8 cellular contexts compared by ENCODE assay signal in genomic region chr10:97736403-97736901, GRCh38. TPM values are rescaled to one million over a fixed set of nuclear protein-coding genes. Genes with fewer than 3 reads are reported as not detected.
DNase-seq lines count a peak whose midpoint lies in the region; ATAC-seq and TF ChIP-seq lines count a peak whose summit lies in the region.

No MANE protein-coding gene starts in this region.

- peak overlapping the region in 57 of 59 donors; percentile 19 to 94 (median 81) for H3K27ac ChIP-seq in dorsolateral prefrontal cortex
- peak overlapping the region; percentile 12 for H3K27ac ChIP-seq in osteoblast (ENCODE audit: low read depth, low read length)

- no peaks in the 10 kb centered on the region for H3K9me2 ChIP-seq in Loucy (replicated peaks; ENCODE audit: low read depth, low read length)

- H2AFZ ChIP-seq in Loucy (ENCODE audit: low read length) (peak overlapping the region; percentile 98), osteoblast (ENCODE audit: low read length) (peak overlapping the region; percentile 98)

- H3K4me1 ChIP-seq in Loucy (ENCODE audit: insufficient read depth, low read length, poor library complexity, severe bottlenecking) (peaks cover 33% of the 10 kb centered on the region), osteoblast (ENCODE audit: insufficient read depth, low read length) (peaks cover 17% of the 10 kb centered on the region)

- H3K9me3 Mint-ChIP-seq in CD14-positive monocyte: no peaks in the 10 kb centered on the region

- H3K36me3 Mint-ChIP-seq in CD14-positive monocyte: peaks cover 26 to 30% of the 10 kb centered on the region in 2 donors

- H3K4me3 Mint-ChIP-seq in CD14-positive monocyte: peak overlapping the region; percentile 85 to 98

- H3K27me3 ChIP-seq in Loucy (ENCODE audit: insufficient read depth, low read length, poor library complexity, severe bottlenecking) (no peaks in the 10 kb centered on the region), dorsolateral prefrontal cortex (no peaks in the 10 kb centered on the region), osteoblast (ENCODE audit: insufficient read depth, low read length) (no peaks in the 10 kb centered on the region)

- H3K27me3 Mint-ChIP-seq in CD14-positive monocyte (ENCODE audit: low read depth in 3 of 3): peaks cover 0 to 3% (median 0%) of the 10 kb centered on the region in 3 donors

- H3K9me3 ChIP-seq in Loucy (ENCODE audit: insufficient read depth, low read depth, low read length) (no peaks in the 10 kb centered on the region), osteoblast (ENCODE audit: low read depth, low read length) (no peaks in the 10 kb centered on the region)

- intact Hi-C loops in CD14-positive monocyte (cut with micrococcal nuclease) (loop anchor here (5.0 to 10.0 kb wide), 2 partner anchors 49 to 162 kb away; partner anchors contain the start of genes AVPI1 (in 2 of the 2) and ANKRD2 (in 1 of the 2)), dorsolateral prefrontal cortex (cut with DNase I) (loop anchor here in 1 of 2 donors (2.0 to 5.0 kb wide), 2 partner anchors 52 to 396 kb away; partner anchors contain the start of gene R3HCC1L)

- in situ Hi-C loops in ACHN (cut with HindIII; ENCODE audit: low pct_ligation_motif_present, low pct_unique_long_range_greater_than_20kb, low sequenced_read_pairs): no loop called here

- peak; percentile 38 for ATAC-seq in GM21717 (IDR thresholded peaks at IDR 0.05; ENCODE audit: unreplicated experiment)

- peak overlapping the region; percentile 92 for H3K9ac ChIP-seq in Loucy (ENCODE audit: low read depth, low read length, poor library complexity, severe bottlenecking)

- H3K4me3 ChIP-seq in Loucy (ENCODE audit: low read length, poor library complexity, severe bottlenecking) (peak overlapping the region; percentile 98), dorsolateral prefrontal cortex (peak overlapping the region; percentile 71 to 100 (median 95)), osteoblast (ENCODE audit: insufficient read depth, low read length) (peak overlapping the region; percentile 99)

- H3K27ac Mint-ChIP-seq in CD14-positive monocyte: peak overlapping the region; percentile 17 to 97 (median 94)

- H3K79me2 ChIP-seq in Loucy (ENCODE audit: insufficient read depth, low read length) (peaks cover 40% of the 10 kb centered on the region), osteoblast (ENCODE audit: insufficient read depth, low read length) (peaks cover 41% of the 10 kb centered on the region)

- peaks cover 29% of the 10 kb centered on the region for H4K20me1 ChIP-seq in Loucy (ENCODE audit: insufficient read depth, low read length, poor library complexity, severe bottlenecking)
- H4K20me1 ChIP-seq in osteoblast (ENCODE audit: insufficient read depth, low read length): peaks cover 20% of the 10 kb centered on the region

- H3K4me2 ChIP-seq in Loucy (ENCODE audit: low read depth, low read length, poor library complexity, severe bottlenecking) (peak overlapping the region; percentile 100), osteoblast (ENCODE audit: insufficient read depth, low read length) (peak overlapping the region; percentile 98)

- no peaks in the 10 kb centered on the region for H3F3A ChIP-seq in Loucy (ENCODE audit: low read depth)

- DNase-seq in CD14-positive monocyte (ENCODE audit: low spot score): no peak
- peak in 1 of 10 donors; percentile 17 for DNase-seq in dorsolateral prefrontal cortex
- peak; percentile 23 for DNase-seq in osteoblast (ENCODE audit: insufficient read length, low spot score, missing footprints)
- no peak for DNase-seq in ACHN
- DNase-seq in T-helper 9 cell: no peak
- no peak for DNase-seq in DMS114 treated with DMSO at 0.1 percent for 48 hours (lab: John Stamatoyannopoulos, UW; ENCODE audit: unreplicated experiment)

- H3K36me3 ChIP-seq in Loucy (ENCODE audit: insufficient read depth, low read length): no peaks in the 10 kb centered on the region
- H3K36me3 ChIP-seq in osteoblast (ENCODE audit: insufficient read depth, low read length): peaks cover 22% of the 10 kb centered on the region

- no peak for TF ChIP-seq CTCF in CD14-positive monocyte (IDR thresholded peaks at IDR 0.05)
- TF ChIP-seq CTCF in Loucy (conservative IDR thresholded peaks at IDR 0.05; ENCODE audit: low read length): no peak
- TF ChIP-seq CTCF in dorsolateral prefrontal cortex (IDR thresholded peaks at IDR 0.05 in 54 of 56, conservative IDR thresholded peaks at IDR 0.05 in 2 of 56; ENCODE audit: low read depth in 1 of 56, partially characterized antibody in 56 of 56): no peak
- TF ChIP-seq CTCF in osteoblast (IDR thresholded peaks at IDR 0.05; ENCODE audit: extremely low read depth, low read depth, low read length): no peak

- peaks cover 29% of the 10 kb centered on the region for H3K4me1 Mint-ChIP-seq in CD14-positive monocyte

RNA-seq across cellular contexts. Expression of gene ZFYVE27, which starts 0.5 kb away (rescaled TPM):
- polyA plus RNA-seq in CD14-positive monocyte: 1 to 10 TPM; 6.2 to 9.7 TPM
- total RNA-seq in dorsolateral prefrontal cortex (10 to 100 TPM; 47.7 to 82.7 (median 64.5) TPM), osteoblast (16.5 and 19.9 TPM in 2 replicates)

RNA-seq across cellular contexts. Expression of gene MARVELD1, which starts 22.9 kb away (rescaled TPM):
- polyA plus RNA-seq in CD14-positive monocyte: 1 to 10 TPM; 3.7 to 9.2 TPM
- total RNA-seq in dorsolateral prefrontal cortex (10 to 100 TPM in 2 of 120 experiments, 1 to 10 TPM in 118; 2.5 to 12.7 (median 4.8) TPM), osteoblast (56.6 and 57.5 TPM in 2 replicates)

RNA-seq across cellular contexts. Expression of gene SFRP5, which starts 35.3 kb away (rescaled TPM):
- not detected for polyA plus RNA-seq in CD14-positive monocyte
- total RNA-seq in dorsolateral prefrontal cortex (1 to 10 TPM in 59 of 120 experiments, under 1 TPM in 57, not detected in 4; 0.33 to 3.5 (median 1.0) TPM), osteoblast (not detected in 2 replicates)

RNA-seq across cellular contexts. Expression of gene AVPI1, which starts 49.4 kb away (rescaled TPM):
- polyA plus RNA-seq in CD14-positive monocyte: 1 to 10 TPM; 2.0 to 2.9 TPM
- total RNA-seq in dorsolateral prefrontal cortex (10 to 100 TPM; 15.7 to 41.1 (median 27.6) TPM), osteoblast (101 and 105 TPM in 2 replicates)
